ENCODE assay signal across 21 cellular contexts in the genomic region with DNA sequence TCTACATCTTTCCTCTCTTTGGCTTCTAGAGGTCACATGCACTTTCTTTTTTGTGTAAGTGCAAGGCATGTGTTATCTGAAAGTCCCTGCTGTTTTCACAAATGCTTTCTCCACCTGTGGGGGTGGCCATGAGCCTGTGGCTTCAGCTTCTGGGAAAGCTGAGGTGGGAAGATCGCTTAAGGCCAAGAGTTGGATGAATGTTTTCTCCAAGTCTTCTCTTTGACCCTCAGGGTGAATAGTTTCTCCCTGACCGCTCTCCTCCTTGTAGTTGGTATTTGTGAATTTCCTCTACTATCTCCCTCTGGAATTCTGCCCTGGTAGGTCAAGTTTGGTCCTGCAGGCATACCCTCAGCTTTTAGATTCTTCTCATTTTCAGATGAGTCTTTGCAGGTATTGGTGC.
"Had no signal": no experiment of that assay in that cellular context is flagged by ENCODE, and none has a peak within 500 bp of the region (broad histone marks: within the 10 kb centered on the region; RNA-seq: fewer than 3 reads in every experiment).

No MANE protein-coding gene starts in this region.

- H3K4me3 ChIP-seq: gastroesophageal sphincter, left ventricle myocardium inferior, smooth muscle cell, suprapubic skin had no signal

- H3K27ac ChIP-seq: brain microvascular endothelial cell, gastroesophageal sphincter, left ventricle myocardium inferior, suprapubic skin, WERI-Rb-1 had no signal

- H3K36me3 ChIP-seq: brain microvascular endothelial cell, gastroesophageal sphincter, left ventricle myocardium inferior, suprapubic skin, WERI-Rb-1 had no signal

- DNase-seq: activated CD4-positive, alpha-beta T cell treated with anti-CD3 and anti-CD28 coated beads, Interleukin-2, amount 50 U/mL, for 48 hours; activated naive CD4-positive, alpha-beta T cell treated with Interleukin-2 at 50 U/mL for 16 hours; anterior cingulate cortex; brain microvascular endothelial cell; effector memory CD4-positive, alpha-beta T cell; erythroblast; kidney; left ventricle myocardium inferior; nucleus accumbens; right cardiac atrium; T-helper 17 cell; WERI-Rb-1 had no signal

- H3K36me3 Mint-ChIP-seq: type B pancreatic cell had no signal

- H3K27ac Mint-ChIP-seq: activated T-helper 17 cell treated with anti-CD3 and anti-CD28 coated beads, Interleukin-2, amount 50 U/mL, for 72 hours; dendritic cell treated with granulocyte-macrophage colony-stimulating factor and Interleukin-4, amounts not matched to agents 40 ng/mL and 50 ng/mL, for 4 days; nephron; progenitor cell of endocrine pancreas; stimulated activated naive CD8-positive, alpha-beta T cell treated with anti-CD3 and anti-CD28 coated beads, Interleukin-15, Interleukin-2, amounts not matched to agents 100 ng/mL and 50 ng/mL, for 24 hours; T-helper 17 cell; type B pancreatic cell had no signal

- H3K4me1 Mint-ChIP-seq: activated T-helper 17 cell treated with anti-CD3 and anti-CD28 coated beads, Interleukin-2, amount 50 U/mL, for 72 hours had no signal

- H3K4me1 ChIP-seq: gastroesophageal sphincter, left ventricle myocardium inferior had no signal

- H3K27me3 ChIP-seq: brain microvascular endothelial cell, gastroesophageal sphincter, suprapubic skin had no signal

- H3K4me3 Mint-ChIP-seq: activated T-helper 17 cell treated with anti-CD3 and anti-CD28 coated beads, Interleukin-2, amount 50 U/mL, for 72 hours; dendritic cell treated with granulocyte-macrophage colony-stimulating factor and Interleukin-4, amounts not matched to agents 40 ng/mL and 50 ng/mL, for 4 days; nephron; stimulated activated naive CD8-positive, alpha-beta T cell treated with anti-CD3 and anti-CD28 coated beads, Interleukin-15, Interleukin-2, amounts not matched to agents 100 ng/mL and 50 ng/mL, for 24 hours; T-helper 17 cell; type B pancreatic cell had no signal

- H3K4me2 ChIP-seq: smooth muscle cell had no signal

- H3K9me3 ChIP-seq: gastroesophageal sphincter, left ventricle myocardium inferior, suprapubic skin had no signal

- ATAC-seq: activated T-helper 17 cell treated with anti-CD3 and anti-CD28 coated beads, Interleukin-2, amount 50 U/mL, for 72 hours; gastroesophageal sphincter; right cardiac atrium; T-helper 17 cell had no signal

- H3K9me3 Mint-ChIP-seq: activated T-helper 17 cell treated with anti-CD3 and anti-CD28 coated beads, Interleukin-2, amount 50 U/mL, for 72 hours; dendritic cell treated with granulocyte-macrophage colony-stimulating factor and Interleukin-4, amounts not matched to agents 40 ng/mL and 50 ng/mL, for 4 days; nephron; stimulated activated naive CD8-positive, alpha-beta T cell treated with anti-CD3 and anti-CD28 coated beads, Interleukin-15, Interleukin-2, amounts not matched to agents 100 ng/mL and 50 ng/mL, for 24 hours; type B pancreatic cell had no signal

- H3K27me3 Mint-ChIP-seq: activated T-helper 17 cell treated with anti-CD3 and anti-CD28 coated beads, Interleukin-2, amount 50 U/mL, for 72 hours; stimulated activated naive CD8-positive, alpha-beta T cell treated with anti-CD3 and anti-CD28 coated beads, Interleukin-15, Interleukin-2, amounts not matched to agents 100 ng/mL and 50 ng/mL, for 24 hours; T-helper 17 cell; type B pancreatic cell had no signal
